ENCODE assay signal across 31 cellular contexts in genomic region chr19:30240904-30241695, GRCh38.
"Had no signal": no experiment of that assay in that cellular context is flagged by ENCODE, and none has a peak within 500 bp of the region (broad histone marks: within the 10 kb centered on the region; RNA-seq: fewer than 3 reads in every experiment).

No MANE protein-coding gene starts in this region.

- H3K9me3 ChIP-seq: adrenal gland, body of pancreas, esophagus squamous epithelium, gastroesophageal sphincter, heart right ventricle had no signal

- H3K4me3 Mint-ChIP-seq: activated CD4-positive, alpha-beta memory T cell treated with anti-CD3 and anti-CD28 coated beads for 36 hours; activated CD4-positive, alpha-beta T cell treated with anti-CD3 and anti-CD28 coated beads for 36 hours; activated CD4-positive, alpha-beta T cell treated with anti-CD3 and anti-CD28 coated beads, Interleukin-2, amount 10 ng/mL, durations not matched to agents 24 days and 14 days; activated CD8-positive, alpha-beta memory T cell treated with anti-CD3 and anti-CD28 coated beads, Interleukin-2, amount 10 ng/mL, durations not matched to agents 7 days and 5 days; activated CD8-positive, alpha-beta T cell treated with anti-CD3 and anti-CD28 coated beads, Interleukin-2, amount 10 ng/mL, durations not matched to agents 7 days and 5 days; activated naive CD4-positive, alpha-beta T cell treated with anti-CD3 and anti-CD28 coated beads for 36 hours; activated naive CD4-positive, alpha-beta T cell treated with anti-CD3 and anti-CD28 coated beads, Interleukin-2, amount 50 U/mL, for 24 hours; activated naive CD8-positive, alpha-beta T cell treated with anti-CD3 and anti-CD28 coated beads for 36 hours; activated naive CD8-positive, alpha-beta T cell treated with anti-CD3 and anti-CD28 coated beads, Interleukin-2, amount 50 U/mL, for 24 hours; activated T-helper 1 cell treated with anti-CD3 and anti-CD28 coated beads, Interleukin-12 subunit alpha, Interleukin-12 subunit beta, Interleukin-2, Interleukin-4 antibody, amounts not matched to agents 30 ng/mL and 10 ng/mL and 1 ng/mL, durations not matched to agents 14 hours and 24 hours and 36 hours; effector memory CD8-positive, alpha-beta T cell had no signal

- H3K4me3 ChIP-seq: adrenal gland, body of pancreas, esophagus squamous epithelium, gastroesophageal sphincter, heart right ventricle had no signal

- H3K36me3 Mint-ChIP-seq: activated CD4-positive, alpha-beta memory T cell treated with anti-CD3 and anti-CD28 coated beads for 36 hours; activated CD8-positive, alpha-beta memory T cell treated with anti-CD3 and anti-CD28 coated beads, Interleukin-2, amount 10 ng/mL, durations not matched to agents 7 days and 5 days; activated naive CD4-positive, alpha-beta T cell treated with anti-CD3 and anti-CD28 coated beads, Interleukin-2, amount 50 U/mL, for 24 hours; activated naive CD8-positive, alpha-beta T cell treated with anti-CD3 and anti-CD28 coated beads for 36 hours had no signal

- H3K27ac Mint-ChIP-seq: activated CD4-positive, alpha-beta memory T cell treated with anti-CD3 and anti-CD28 coated beads for 36 hours; activated CD4-positive, alpha-beta T cell treated with anti-CD3 and anti-CD28 coated beads for 36 hours; activated CD4-positive, alpha-beta T cell treated with anti-CD3 and anti-CD28 coated beads, Interleukin-2, amount 10 ng/mL, durations not matched to agents 24 days and 14 days; activated CD8-positive, alpha-beta memory T cell treated with anti-CD3 and anti-CD28 coated beads, Interleukin-2, amount 10 ng/mL, durations not matched to agents 7 days and 5 days; activated CD8-positive, alpha-beta T cell treated with anti-CD3 and anti-CD28 coated beads, Interleukin-2, amount 10 ng/mL, durations not matched to agents 7 days and 5 days; activated naive CD4-positive, alpha-beta T cell treated with anti-CD3 and anti-CD28 coated beads for 36 hours; activated naive CD4-positive, alpha-beta T cell treated with anti-CD3 and anti-CD28 coated beads, Interleukin-2, amount 50 U/mL, for 24 hours; activated naive CD8-positive, alpha-beta T cell treated with anti-CD3 and anti-CD28 coated beads for 36 hours; activated naive CD8-positive, alpha-beta T cell treated with anti-CD3 and anti-CD28 coated beads, Interleukin-2, amount 50 U/mL, for 24 hours; activated T-helper 1 cell treated with anti-CD3 and anti-CD28 coated beads, Interleukin-12 subunit alpha, Interleukin-12 subunit beta, Interleukin-2, Interleukin-4 antibody, amounts not matched to agents 30 ng/mL and 10 ng/mL and 1 ng/mL, durations not matched to agents 14 hours and 24 hours and 36 hours; activated T-helper 2 cell treated with anti-CD3 and anti-CD28 coated beads, Interferon-gamma antibody, Interleukin-2, Interleukin-4, amounts not matched to agents 10 μg/mL and 5 μg/mL and 100 μg/mL, durations not matched to agents 14 hours and 24 hours and 36 hours; effector memory CD8-positive, alpha-beta T cell had no signal

- H3K27ac ChIP-seq: adrenal gland, body of pancreas, esophagus squamous epithelium, gastroesophageal sphincter, heart right ventricle had no signal

- ATAC-seq: activated CD4-positive, alpha-beta T cell treated with anti-CD3 and anti-CD28 coated beads for 36 hours; activated CD8-positive, alpha-beta memory T cell treated with anti-CD3 and anti-CD28 coated beads, Interleukin-2, amount 10 ng/mL, durations not matched to agents 7 days and 5 days; activated CD8-positive, alpha-beta T cell treated with anti-CD3 and anti-CD28 coated beads, Interleukin-2, amount 10 ng/mL, durations not matched to agents 7 days and 5 days; activated naive CD8-positive, alpha-beta T cell treated with anti-CD3 and anti-CD28 coated beads, Interleukin-2, amount 50 U/mL, for 24 hours; body of pancreas; effector memory CD8-positive, alpha-beta T cell; gastroesophageal sphincter had no signal

- H3K4me1 Mint-ChIP-seq: activated CD4-positive, alpha-beta T cell treated with anti-CD3 and anti-CD28 coated beads for 36 hours; activated CD4-positive, alpha-beta T cell treated with anti-CD3 and anti-CD28 coated beads, Interleukin-2, amount 10 ng/mL, durations not matched to agents 24 days and 14 days; activated CD8-positive, alpha-beta memory T cell treated with anti-CD3 and anti-CD28 coated beads, Interleukin-2, amount 10 ng/mL, durations not matched to agents 7 days and 5 days; activated naive CD4-positive, alpha-beta T cell treated with anti-CD3 and anti-CD28 coated beads, Interleukin-2, amount 50 U/mL, for 24 hours; activated naive CD8-positive, alpha-beta T cell treated with anti-CD3 and anti-CD28 coated beads for 36 hours; activated naive CD8-positive, alpha-beta T cell treated with anti-CD3 and anti-CD28 coated beads, Interleukin-2, amount 50 U/mL, for 24 hours had no signal

- H3K9me3 Mint-ChIP-seq: activated CD4-positive, alpha-beta memory T cell treated with anti-CD3 and anti-CD28 coated beads for 36 hours; activated CD4-positive, alpha-beta T cell treated with anti-CD3 and anti-CD28 coated beads, Interleukin-2, amount 10 ng/mL, durations not matched to agents 24 days and 14 days; activated naive CD4-positive, alpha-beta T cell treated with anti-CD3 and anti-CD28 coated beads for 36 hours; activated naive CD4-positive, alpha-beta T cell treated with anti-CD3 and anti-CD28 coated beads, Interleukin-2, amount 50 U/mL, for 24 hours; activated naive CD8-positive, alpha-beta T cell treated with anti-CD3 and anti-CD28 coated beads for 36 hours; activated naive CD8-positive, alpha-beta T cell treated with anti-CD3 and anti-CD28 coated beads, Interleukin-2, amount 50 U/mL, for 24 hours; activated T-helper 1 cell treated with anti-CD3 and anti-CD28 coated beads, Interleukin-12 subunit alpha, Interleukin-12 subunit beta, Interleukin-2, Interleukin-4 antibody, amounts not matched to agents 30 ng/mL and 10 ng/mL and 1 ng/mL, durations not matched to agents 14 hours and 24 hours and 36 hours; activated T-helper 2 cell treated with anti-CD3 and anti-CD28 coated beads, Interferon-gamma antibody, Interleukin-2, Interleukin-4, amounts not matched to agents 10 μg/mL and 5 μg/mL and 100 μg/mL, durations not matched to agents 14 hours and 24 hours and 36 hours had no signal

- H3K4me1 ChIP-seq: adrenal gland, body of pancreas, esophagus squamous epithelium, gastroesophageal sphincter, heart right ventricle had no signal

- DNase-seq: activated CD4-positive, alpha-beta memory T cell treated with anti-CD3 and anti-CD28 coated beads for 36 hours; activated CD4-positive, alpha-beta T cell treated with anti-CD3 and anti-CD28 coated beads for 36 hours; activated CD4-positive, alpha-beta T cell treated with anti-CD3 and anti-CD28 coated beads, Interleukin-2, amount 10 ng/mL, durations not matched to agents 24 days and 14 days; activated CD4-positive, CD25-positive, alpha-beta regulatory T cell; activated CD4-positive, CD25-positive, alpha-beta regulatory T cell treated with anti-CD3 and anti-CD28 coated beads, Interleukin-2, amount 50 U/mL, for 72 hours; activated CD8-positive, alpha-beta memory T cell treated with anti-CD3 and anti-CD28 coated beads, Interleukin-2, amount 10 ng/mL, durations not matched to agents 7 days and 5 days; activated CD8-positive, alpha-beta memory T cell treated with anti-CD3 and anti-CD28 coated beads, Interleukin-2, amount 50 U/mL, for 4 hours; activated CD8-positive, alpha-beta T cell treated with anti-CD3 and anti-CD28 coated beads, Interleukin-2, amount 10 ng/mL, durations not matched to agents 7 days and 5 days; activated effector memory CD4-positive, alpha-beta T cell treated with anti-CD3 and anti-CD28 coated beads, Interleukin-2, amount 50 U/mL, for 16 hours; activated naive CD4-positive, alpha-beta T cell treated with anti-CD3 and anti-CD28 coated beads for 36 hours; activated naive CD8-positive, alpha-beta T cell treated with anti-CD3 and anti-CD28 coated beads for 36 hours; activated naive CD8-positive, alpha-beta T cell treated with anti-CD3 and anti-CD28 coated beads, Interleukin-2, amount 50 U/mL, for 24 hours; activated T-cell treated with anti-CD3 and anti-CD28 coated beads, Interleukin-2, amount 50 U/mL, for 1 hour; activated T-cell treated with anti-CD3 and anti-CD28 coated beads, Interleukin-2, amount 50 U/mL, for 48 hours; adrenal gland; aorta; body of pancreas; central memory CD4-positive, alpha-beta T cell; cortex of kidney; dermis blood vessel endothelial cell; effector CD4-positive, alpha-beta T cell; effector memory CD8-positive, alpha-beta T cell; erythroblast; esophagus squamous epithelium; foreskin melanocyte; heart right ventricle; T-helper 2 cell had no signal

- H3K36me3 ChIP-seq: adrenal gland, esophagus squamous epithelium, gastroesophageal sphincter, heart right ventricle had no signal
